9 cellular contexts compared by ENCODE assay signal in the genomic region with DNA sequence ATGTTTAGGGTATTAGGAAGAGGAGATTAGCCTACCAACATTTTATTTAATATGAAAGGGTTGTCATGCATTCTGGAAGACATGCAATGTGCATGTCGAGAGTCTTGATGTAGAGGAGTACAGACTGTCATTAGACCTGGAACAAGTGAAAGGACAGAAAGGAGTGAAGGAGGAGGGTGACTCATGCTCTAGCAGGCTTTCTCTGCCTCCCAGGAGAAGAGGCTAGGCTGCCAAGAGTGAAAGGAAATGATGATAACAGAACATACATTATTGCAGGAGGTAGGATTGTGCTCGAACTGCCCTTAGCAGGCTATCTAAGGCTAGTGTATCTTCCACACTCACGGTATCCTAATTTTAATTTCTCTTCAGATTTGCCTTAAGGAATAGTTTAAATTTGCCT.
DNase-seq lines count a peak whose midpoint lies in the region; ATAC-seq lines count a peak whose summit lies in the region.
"Had no signal": no experiment of that assay in that cellular context is flagged by ENCODE, and none has a peak within 500 bp of the region (broad histone marks: within the 10 kb centered on the region; RNA-seq: fewer than 3 reads in every experiment).

No MANE protein-coding gene starts in this region.

- H3K36me3 Mint-ChIP-seq in central memory CD8-positive, alpha-beta T cell (ENCODE audit: insufficient read depth) = peaks cover 6% of the 10 kb centered on the region

- peak overlapping the region; percentile 86 for H3K27ac Mint-ChIP-seq in central memory CD8-positive, alpha-beta T cell (ENCODE audit: low read depth)

- H3K9me3 Mint-ChIP-seq in central memory CD8-positive, alpha-beta T cell = no peaks in the 10 kb centered on the region
- H3K9me3 Mint-ChIP-seq: naive thymus-derived CD4-positive, alpha-beta T cell had no signal

- H3K4me3 Mint-ChIP-seq in central memory CD8-positive, alpha-beta T cell = peak overlapping the region; percentile 53

- peaks cover 72% of the 10 kb centered on the region for H3K4me1 Mint-ChIP-seq in central memory CD8-positive, alpha-beta T cell

- peak; percentile 36 to 37 for ATAC-seq in activated CD4-positive, CD25-positive, alpha-beta regulatory T cell treated with anti-CD3 and anti-CD28 coated beads, Interleukin-2, amount 50 U/mL, for 24 hours
- no peak for ATAC-seq in central memory CD8-positive, alpha-beta T cell (replicated peaks; ENCODE audit: extremely low read depth, poor library complexity, severe bottlenecking)
- ATAC-seq in GM21381 (IDR thresholded peaks at IDR 0.05; ENCODE audit: unreplicated experiment) = no peak

- DNase-seq in activated CD4-positive, CD25-positive, alpha-beta regulatory T cell (lab: John Stamatoyannopoulos, UW) = no peak
- DNase-seq in M059J (ENCODE audit: low read depth) (peak; percentile 77), pulmonary artery endothelial cell (ENCODE audit: low read depth, low spot score) (peak; percentile 32), SIG-M5 treated with dmso at 0.1 percent for 504 hours (lab: John Stamatoyannopoulos, UW; ENCODE audit: unreplicated experiment) (no peak)
- no peak for DNase-seq in central memory CD8-positive, alpha-beta T cell (ENCODE audit: low spot score in 2 of 2)
- no peak for DNase-seq in stimulated activated naive CD4-positive, alpha-beta T cell treated with Interleukin-2 at 50 U/mL for 16 hours (lab: John Stamatoyannopoulos, UW)
- DNase-seq: naive thymus-derived CD4-positive, alpha-beta T cell had no signal

- H3K27me3 Mint-ChIP-seq in central memory CD8-positive, alpha-beta T cell = no peaks in the 10 kb centered on the region
- H3K27me3 Mint-ChIP-seq: naive thymus-derived CD4-positive, alpha-beta T cell had no signal

Comparison
In these comparisons a context has a peak if more than half of its experiments do, and no peak if none do; other contexts are left out.
1. ATAC-seq: peak in activated CD4-positive, CD25-positive, alpha-beta regulatory T cell treated with anti-CD3 and anti-CD28 coated beads, Interleukin-2, amount 50 U/mL, for 24 hours (2 of 2); none in central memory CD8-positive, alpha-beta T cell (single experiment) and GM21381 (single experiment).
2. DNase-seq: peak in M059J (single experiment) and pulmonary artery endothelial cell (single experiment); none in activated CD4-positive, CD25-positive, alpha-beta regulatory T cell (0 of 4), central memory CD8-positive, alpha-beta T cell (0 of 2), SIG-M5 treated with dmso at 0.1 percent for 504 hours (single experiment) and stimulated activated naive CD4-positive, alpha-beta T cell treated with Interleukin-2 at 50 U/mL for 16 hours (single experiment).